Comparison of ENCODE assay signal across 3 cellular contexts in genomic region chr9:93115486-93115885, GRCh38.
TF ChIP-seq lines count a peak whose summit lies in the region.

No MANE protein-coding gene starts in this region.

TF ChIP-seq in A549, 52 proteins besides CTCF, POLR2A, EP300 and RAD21:
- TF ChIP-seq SREBF2 (IDR thresholded peaks at IDR 0.05) (no peak), MAFK (IDR thresholded peaks at IDR 0.05; ENCODE audit: partially characterized antibody) (no peak), SMC3 (IDR thresholded peaks at IDR 0.05) (no peak), MAZ (IDR thresholded peaks at IDR 0.05; ENCODE audit: borderline replicate concordance, low read depth, low read length) (no peak), FOSB (CRISPR knock-in tag; IDR thresholded peaks at IDR 0.05) (no peak), CHD4 (IDR thresholded peaks at IDR 0.05; ENCODE audit: borderline replicate concordance) (no peak), NR3C1 (IDR thresholded peaks at IDR 0.05) (no peak), HMGXB4 (CRISPR knock-in tag; IDR thresholded peaks at IDR 0.05; ENCODE audit: borderline replicate concordance) (no peak), JUNB (IDR thresholded peaks at IDR 0.05) (no peak), POLR2AphosphoS2 (conservative IDR thresholded peaks at IDR 0.05; ENCODE audit: low read length) (no peak), CEBPB (IDR thresholded peaks at IDR 0.05) (no peak)
- TF ChIP-seq, protein P1, sequence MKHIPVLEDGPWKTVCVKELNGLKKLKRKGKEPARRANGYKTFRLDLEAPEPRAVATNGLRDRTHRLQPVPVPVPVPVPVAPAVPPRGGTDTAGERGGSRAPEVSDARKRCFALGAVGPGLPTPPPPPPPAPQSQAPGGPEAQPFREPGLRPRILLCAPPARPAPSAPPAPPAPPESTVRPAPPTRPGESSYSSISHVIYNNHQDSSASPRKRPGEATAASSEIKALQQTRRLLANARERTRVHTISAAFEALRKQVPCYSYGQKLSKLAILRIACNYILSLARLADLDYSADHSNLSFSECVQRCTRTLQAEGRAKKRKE (CRISPR knock-in tag; IDR thresholded peaks at IDR 0.05; ENCODE audit: low read depth), result no peak
- TF ChIP-seq, protein P2, sequence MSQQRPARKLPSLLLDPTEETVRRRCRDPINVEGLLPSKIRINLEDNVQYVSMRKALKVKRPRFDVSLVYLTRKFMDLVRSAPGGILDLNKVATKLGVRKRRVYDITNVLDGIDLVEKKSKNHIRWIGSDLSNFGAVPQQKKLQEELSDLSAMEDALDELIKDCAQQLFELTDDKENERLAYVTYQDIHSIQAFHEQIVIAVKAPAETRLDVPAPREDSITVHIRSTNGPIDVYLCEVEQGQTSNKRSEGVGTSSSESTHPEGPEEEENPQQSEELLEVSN (IDR thresholded peaks at IDR 0.05; ENCODE audit: borderline replicate concordance, low read depth), result no peak

TF ChIP-seq in GM23338, 12 proteins besides CTCF, POLR2A, EP300 and RAD21 (continues in another document):
- TF ChIP-seq JUNB (IDR thresholded peaks at IDR 0.05; ENCODE audit: unreplicated experiment) (no peak), ZNF331 (CRISPR knock-in tag; IDR thresholded peaks at IDR 0.05; ENCODE audit: low read depth) (no peak), EZH2phosphoT487 (IDR thresholded peaks at IDR 0.05; ENCODE audit: unreplicated experiment) (no peak), EZH2 (IDR thresholded peaks at IDR 0.05; ENCODE audit: low read depth, unreplicated experiment) (no peak), CREB1 (CRISPR knock-in tag; IDR thresholded peaks at IDR 0.05; ENCODE audit: low read depth) (no peak), POLR2AphosphoS5 (IDR thresholded peaks at IDR 0.05; ENCODE audit: low read depth) (no peak), ZNF114 (CRISPR knock-in tag; IDR thresholded peaks at IDR 0.05) (no peak), NANOG (IDR thresholded peaks at IDR 0.05; ENCODE audit: borderline replicate concordance) (no peak)
- TF ChIP-seq, protein P3, sequence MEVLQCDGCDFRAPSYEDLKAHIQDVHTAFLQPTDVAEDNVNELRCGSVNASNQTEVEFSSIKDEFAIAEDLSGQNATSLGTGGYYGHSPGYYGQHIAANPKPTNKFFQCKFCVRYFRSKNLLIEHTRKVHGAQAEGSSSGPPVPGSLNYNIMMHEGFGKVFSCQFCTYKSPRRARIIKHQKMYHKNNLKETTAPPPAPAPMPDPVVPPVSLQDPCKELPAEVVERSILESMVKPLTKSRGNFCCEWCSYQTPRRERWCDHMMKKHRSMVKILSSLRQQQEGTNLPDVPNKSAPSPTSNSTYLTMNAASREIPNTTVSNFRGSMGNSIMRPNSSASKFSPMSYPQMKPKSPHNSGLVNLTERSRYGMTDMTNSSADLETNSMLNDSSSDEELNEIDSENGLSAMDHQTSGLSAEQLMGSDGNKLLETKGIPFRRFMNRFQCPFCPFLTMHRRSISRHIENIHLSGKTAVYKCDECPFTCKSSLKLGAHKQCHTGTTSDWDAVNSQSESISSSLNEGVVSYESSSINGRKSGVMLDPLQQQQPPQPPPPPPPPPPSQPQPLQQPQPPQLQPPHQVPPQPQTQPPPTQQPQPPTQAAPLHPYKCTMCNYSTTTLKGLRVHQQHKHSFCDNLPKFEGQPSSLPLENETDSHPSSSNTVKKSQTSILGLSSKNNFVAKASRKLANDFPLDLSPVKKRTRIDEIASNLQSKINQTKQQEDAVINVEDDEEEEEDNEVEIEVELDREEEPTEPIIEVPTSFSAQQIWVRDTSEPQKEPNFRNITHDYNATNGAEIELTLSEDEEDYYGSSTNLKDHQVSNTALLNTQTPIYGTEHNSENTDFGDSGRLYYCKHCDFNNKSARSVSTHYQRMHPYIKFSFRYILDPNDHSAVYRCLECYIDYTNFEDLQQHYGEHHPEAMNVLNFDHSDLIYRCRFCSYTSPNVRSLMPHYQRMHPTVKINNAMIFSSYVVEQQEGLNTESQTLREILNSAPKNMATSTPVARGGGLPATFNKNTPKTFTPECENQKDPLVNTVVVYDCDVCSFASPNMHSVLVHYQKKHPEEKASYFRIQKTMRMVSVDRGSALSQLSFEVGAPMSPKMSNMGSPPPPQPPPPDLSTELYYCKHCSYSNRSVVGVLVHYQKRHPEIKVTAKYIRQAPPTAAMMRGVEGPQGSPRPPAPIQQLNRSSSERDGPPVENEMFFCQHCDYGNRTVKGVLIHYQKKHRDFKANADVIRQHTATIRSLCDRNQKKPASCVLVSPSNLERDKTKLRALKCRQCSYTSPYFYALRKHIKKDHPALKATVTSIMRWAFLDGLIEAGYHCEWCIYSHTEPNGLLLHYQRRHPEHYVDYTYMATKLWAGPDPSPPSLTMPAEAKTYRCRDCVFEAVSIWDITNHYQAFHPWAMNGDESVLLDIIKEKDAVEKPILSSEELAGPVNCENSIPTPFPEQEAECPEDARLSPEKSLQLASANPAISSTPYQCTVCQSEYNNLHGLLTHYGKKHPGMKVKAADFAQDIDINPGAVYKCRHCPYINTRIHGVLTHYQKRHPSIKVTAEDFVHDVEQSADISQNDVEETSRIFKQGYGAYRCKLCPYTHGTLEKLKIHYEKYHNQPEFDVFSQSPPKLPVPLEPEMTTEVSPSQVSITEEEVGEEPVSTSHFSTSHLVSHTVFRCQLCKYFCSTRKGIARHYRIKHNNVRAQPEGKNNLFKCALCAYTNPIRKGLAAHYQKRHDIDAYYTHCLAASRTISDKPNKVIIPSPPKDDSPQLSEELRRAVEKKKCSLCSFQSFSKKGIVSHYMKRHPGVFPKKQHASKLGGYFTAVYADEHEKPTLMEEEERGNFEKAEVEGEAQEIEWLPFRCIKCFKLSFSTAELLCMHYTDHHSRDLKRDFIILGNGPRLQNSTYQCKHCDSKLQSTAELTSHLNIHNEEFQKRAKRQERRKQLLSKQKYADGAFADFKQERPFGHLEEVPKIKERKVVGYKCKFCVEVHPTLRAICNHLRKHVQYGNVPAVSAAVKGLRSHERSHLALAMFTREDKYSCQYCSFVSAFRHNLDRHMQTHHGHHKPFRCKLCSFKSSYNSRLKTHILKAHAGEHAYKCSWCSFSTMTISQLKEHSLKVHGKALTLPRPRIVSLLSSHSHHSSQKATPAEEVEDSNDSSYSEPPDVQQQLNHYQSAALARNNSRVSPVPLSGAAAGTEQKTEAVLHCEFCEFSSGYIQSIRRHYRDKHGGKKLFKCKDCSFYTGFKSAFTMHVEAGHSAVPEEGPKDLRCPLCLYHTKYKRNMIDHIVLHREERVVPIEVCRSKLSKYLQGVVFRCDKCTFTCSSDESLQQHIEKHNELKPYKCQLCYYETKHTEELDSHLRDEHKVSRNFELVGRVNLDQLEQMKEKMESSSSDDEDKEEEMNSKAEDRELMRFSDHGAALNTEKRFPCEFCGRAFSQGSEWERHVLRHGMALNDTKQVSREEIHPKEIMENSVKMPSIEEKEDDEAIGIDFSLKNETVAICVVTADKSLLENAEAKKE (CRISPR knock-in tag; IDR thresholded peaks at IDR 0.05), result no peak

TF ChIP-seq in WTC11, 78 proteins besides CTCF, POLR2A, EP300 and RAD21:
- TF ChIP-seq AR (CRISPR knock-in tag; IDR thresholded peaks at IDR 0.05) (no peak), NR1H2 (CRISPR knock-in tag; IDR thresholded peaks at IDR 0.05) (no peak), JAZF1 (CRISPR knock-in tag; IDR thresholded peaks at IDR 0.05) (no peak), ZBTB21 (CRISPR knock-in tag; IDR thresholded peaks at IDR 0.05; ENCODE audit: borderline replicate concordance) (no peak), TCF7 (CRISPR knock-in tag; IDR thresholded peaks at IDR 0.05; ENCODE audit: low read depth) (no peak), ZNF263 (CRISPR knock-in tag; IDR thresholded peaks at IDR 0.05; ENCODE audit: low read depth) (no peak), ZNF396 (CRISPR knock-in tag; IDR thresholded peaks at IDR 0.05; ENCODE audit: borderline replicate concordance) (no peak)
